Comparison of ENCODE assay signal across 13 cellular contexts in genomic region chr2:33204945-33205344, GRCh38.
A peak's percentile ranks its signal among the peaks of the same experiment; 100 is the strongest.
DNase-seq lines count a peak whose midpoint lies in the region; ATAC-seq and TF ChIP-seq lines count a peak whose summit lies in the region.
"Had no signal": no experiment of that assay in that cellular context is flagged by ENCODE, and none has a peak within 500 bp of the region (broad histone marks: within the 10 kb centered on the region; RNA-seq: fewer than 3 reads in every experiment).

No MANE protein-coding gene starts in this region.

- H3K36me3 Mint-ChIP-seq in GM23338 (ENCODE audit: low read depth) = peaks cover 2% of the 10 kb centered on the region; the same call in 1 of the 3 replicates

- CTCF ChIA-PET in GM10248 (lab: Yijun Ruan, JAX) = interaction anchor here (0.9 kb wide), 1 partner anchor 43 kb away, joined by 3 read pairs; no protein-coding TSS in a partner anchor

- H3K27me3 ChIP-seq in adrenal gland (no peaks in the 10 kb centered on the region), GM23338 (ENCODE audit: insufficient read depth) (no peaks in the 10 kb centered on the region)

- H3K27ac Mint-ChIP-seq in GM23338 = no peak overlapping the region

- H3K4me1 Mint-ChIP-seq in GM23338 = peaks cover 1% of the 10 kb centered on the region; the same call in 1 of the 3 replicates

- H4K20me1 ChIP-seq in GM23338 (replicated peaks; ENCODE audit: insufficient read depth) = no peaks in the 10 kb centered on the region

- no peak for TF ChIP-seq POLR2A in adrenal gland (IDR thresholded peaks at IDR 0.05)

- H3K27ac ChIP-seq in adrenal gland (no peak overlapping the region), GM23338 (ENCODE audit: low read depth) (no peak overlapping the region)

- H3K4me2 ChIP-seq in GM23338 = no peak overlapping the region

- intact Hi-C loops in adrenal gland (cut with DNase I) = no loop called here

- 82 to 88% (median 85%) methylated on average over 2 of the region's 2 CpGs for WGBS in adrenal gland, 4 donors

- H3K27me3 Mint-ChIP-seq in GM23338 (ENCODE audit: insufficient read depth, low read depth, poor library complexity) = no peaks in the 10 kb centered on the region

- H3K9me2 ChIP-seq in GM23338 (ENCODE audit: insufficient read depth) = no peaks in the 10 kb centered on the region

- POLR2A ChIA-PET in GM10248 (lab: Yijun Ruan, JAX) = no interaction called here

- no peaks in the 10 kb centered on the region for H3K9me3 ChIP-seq in adrenal gland (replicated peaks in 1 of 3)
- H3K9me3 ChIP-seq: Caco-2 had no signal

- no peaks in the 10 kb centered on the region for H3K36me3 ChIP-seq in adrenal gland (replicated peaks in 1 of 2)
- H3K36me3 ChIP-seq in GM23338 (ENCODE audit: insufficient read depth) = no peaks in the 10 kb centered on the region

- H3K4me3 Mint-ChIP-seq in GM23338 = no peak overlapping the region

- ATAC-seq in GM19043 (IDR thresholded peaks at IDR 0.05; ENCODE audit: low read depth, unreplicated experiment) (peak; percentile 49), GM21786 (IDR thresholded peaks at IDR 0.05; ENCODE audit: unreplicated experiment) (peak; percentile 61), HG03159 (IDR thresholded peaks at IDR 0.05; ENCODE audit: unreplicated experiment) (peak; percentile 52), GM23338 (no peak)

- H3F3A ChIP-seq in GM23338 (replicated peaks; ENCODE audit: low read depth) = no peaks in the 10 kb centered on the region

- H3K4me1 ChIP-seq in adrenal gland (replicated peaks in 1 of 2) (no peaks in the 10 kb centered on the region), GM23338 (ENCODE audit: insufficient read depth) (no peaks in the 10 kb centered on the region)

- no peak overlapping the region for H2AFZ ChIP-seq in GM23338

- TF ChIP-seq CTCF in GM10248 (IDR thresholded peaks at IDR 0.05; ENCODE audit: control extremely low read depth, extremely low read depth, low read depth, missing control alignments) (no peak), adrenal gland (IDR thresholded peaks at IDR 0.05) (no peak), GM23338 (conservative IDR thresholded peaks at IDR 0.05; ENCODE audit: low read depth in 2 of 2) (no peak)

- H3K4me3 ChIP-seq in adrenal gland (no peak overlapping the region), GM23338 (no peak overlapping the region)

- DNase-seq in GM10248 (ENCODE audit: extremely low spot score) = peak; percentile 24
- no peak for DNase-seq in adrenal gland
- no peak for DNase-seq in GM23338 (ENCODE audit: low spot score)
- no peak for DNase-seq in GDM1 (lab: John Stamatoyannopoulos, UW)
- DNase-seq in NK-92 treated with Interleukin-12 subunit alpha and Interleukin-12 subunit beta, amount 100 ng/mL, for 24 hours (lab: John Stamatoyannopoulos, UW) = no peak
- DNase-seq: activated CD4-positive, CD25-positive, alpha-beta regulatory T cell treated with anti-CD3 and anti-CD28 coated beads, Interleukin-2, amount 50 U/mL, for 72 hours; activated T-cell treated with anti-CD3 and anti-CD28 coated beads for 4 hours; Caco-2; MM.1S; NCI-H2107 had no signal

- no peaks in the 10 kb centered on the region for H3K79me2 ChIP-seq in GM23338 (replicated peaks; ENCODE audit: insufficient read depth)

- no peaks in the 10 kb centered on the region; the same call in 2 of the 3 replicates for H3K9me3 Mint-ChIP-seq in GM23338

TF ChIP-seq in GM23338, 12 proteins besides CTCF, POLR2A, EP300 and RAD21 (continues in another document):
- no peak for TF ChIP-seq ETS1 (IDR thresholded peaks at IDR 0.05)
- TF ChIP-seq NANOG (IDR thresholded peaks at IDR 0.05; ENCODE audit: borderline replicate concordance) = no peak
- TF ChIP-seq ZNF331 (CRISPR knock-in tag; IDR thresholded peaks at IDR 0.05; ENCODE audit: low read depth) = no peak
- TF ChIP-seq STAT1 (IDR thresholded peaks at IDR 0.05; ENCODE audit: unreplicated experiment) = no peak
- no peak for TF ChIP-seq JUNB (IDR thresholded peaks at IDR 0.05; ENCODE audit: unreplicated experiment)
- no peak for TF ChIP-seq CREB1 (CRISPR knock-in tag; IDR thresholded peaks at IDR 0.05; ENCODE audit: low read depth)
- no peak for TF ChIP-seq POLR2AphosphoS5 (IDR thresholded peaks at IDR 0.05; ENCODE audit: low read depth)
- no peak for TF ChIP-seq ZNF462 (CRISPR knock-in tag; IDR thresholded peaks at IDR 0.05)
- TF ChIP-seq EZH2 (IDR thresholded peaks at IDR 0.05; ENCODE audit: low read depth, unreplicated experiment) = no peak
